Comparison of ENCODE assay signal across 9 cellular contexts in genomic region chr5:172150514-172151425, GRCh38. TPM values are rescaled to one million over a fixed set of nuclear protein-coding genes. Genes with fewer than 3 reads are reported as not detected.
DNase-seq lines count a peak whose midpoint lies in the region; ATAC-seq and TF ChIP-seq lines count a peak whose summit lies in the region.
"Had no signal": no experiment of that assay in that cellular context is flagged by ENCODE, and none has a peak within 500 bp of the region (broad histone marks: within the 10 kb centered on the region; RNA-seq: fewer than 3 reads in every experiment).

No MANE protein-coding gene starts in this region.

- H3K4me3 Mint-ChIP-seq in IgD-negative memory B cell, result peak overlapping the region; percentile 3 to 82 (median 44)

- DNase-seq in DND-41 (no peak), mucosa of descending colon (peak; percentile 37 to 80 (median 50)), A172 (ENCODE audit: low spot score) (no peak), NCI-H2029 (lab: John Stamatoyannopoulos, UW) (no peak), DMS53 (lab: John Stamatoyannopoulos, UW) (no peak)
- peak; percentile 29 for DNase-seq in activated naive CD4-positive, alpha-beta T cell treated with anti-CD3 and anti-CD28 coated beads, Interleukin-2, amount 50 U/mL, for 16 hours

- no peak for TF ChIP-seq CTCF in DND-41 (IDR thresholded peaks at IDR 0.05; ENCODE audit: borderline replicate concordance, extremely low read depth, low read length, poor library complexity, severe bottlenecking)
- TF ChIP-seq CTCF in mucosa of descending colon (IDR thresholded peaks at IDR 0.05), result no peak

- peaks cover 2% of the 10 kb centered on the region for H3K36me3 Mint-ChIP-seq in IgD-negative memory B cell

- peaks cover 38 to 50% (median 42%) of the 10 kb centered on the region in 3 donors for H3K4me1 Mint-ChIP-seq in IgD-negative memory B cell

- peaks cover 21% of the 10 kb centered on the region for H4K20me1 ChIP-seq in DND-41 (ENCODE audit: insufficient read depth, low read length)

- peak overlapping the region; percentile 85 to 94 (median 91) for H3K27ac Mint-ChIP-seq in IgD-negative memory B cell

- peaks cover 2% of the 10 kb centered on the region; the same call in 1 of the 2 replicates for H3K79me2 ChIP-seq in DND-41 (ENCODE audit: insufficient read depth, low read length)

- H3K27me3 ChIP-seq in DND-41 (ENCODE audit: insufficient read depth, low read length, poor library complexity), result no peaks in the 10 kb centered on the region

- H3K27ac ChIP-seq in DND-41 (ENCODE audit: low read length), result no peak overlapping the region

- intact Hi-C loops in mucosa of descending colon (cut with DNase I, micrococcal nuclease), result no loop called here

- H2AFZ ChIP-seq in DND-41 (ENCODE audit: low read depth, low read length), result no peak overlapping the region

- no peaks in the 10 kb centered on the region for H3K9me3 Mint-ChIP-seq in IgD-negative memory B cell

- H3K4me3 ChIP-seq in DND-41 (ENCODE audit: low read depth in 1 of 2, low read length in 2 of 2) (no peak overlapping the region), mucosa of descending colon (no peak overlapping the region)

- no peaks in the 10 kb centered on the region for H3K27me3 Mint-ChIP-seq in IgD-negative memory B cell

- H3K36me3 ChIP-seq in DND-41 (ENCODE audit: insufficient read depth, low read length), result peaks cover 61% of the 10 kb centered on the region
- no peaks in the 10 kb centered on the region for H3K36me3 ChIP-seq in mucosa of descending colon (ENCODE audit: low read depth)

- no peak overlapping the region for H3K9ac ChIP-seq in DND-41 (ENCODE audit: low read depth, low read length)

- H3K4me1 ChIP-seq in DND-41 (ENCODE audit: insufficient read depth, low read length) (peaks cover 3% of the 10 kb centered on the region; the same call in 1 of the 2 replicates), mucosa of descending colon (ENCODE audit: low read depth) (no peaks in the 10 kb centered on the region)

- no peak overlapping the region for H3K4me2 ChIP-seq in DND-41 (ENCODE audit: insufficient read depth, low read length)

- ATAC-seq in DND-41 (ENCODE audit: insufficient read depth, low read depth) (peak; percentile 44; the same call in 1 of the 3 replicates), GM21381 (IDR thresholded peaks at IDR 0.05; ENCODE audit: unreplicated experiment) (peak; percentile 68), mucosa of descending colon (peak; percentile 41)

- H3K9me3 ChIP-seq in DND-41 (ENCODE audit: insufficient read depth, low read length, severe bottlenecking) (no peaks in the 10 kb centered on the region), mucosa of descending colon (no peaks in the 10 kb centered on the region)

RNA-seq across cellular contexts. Expression of gene STK10, which starts 37.3 kb away (rescaled TPM):
- 87.9 TPM for polyA plus RNA-seq in IgD-negative memory B cell
- 10 to 100 TPM; 22.7 to 36.3 (median 29.9) TPM for total RNA-seq in mucosa of descending colon
- 13.2 and 17.9 TPM in 2 replicates for total RNA-seq in A172 (2014; rRNA removed; shearing (Covaris generic))

RNA-seq across cellular contexts. Expression of gene EFCAB9, which starts 43.2 kb away (rescaled TPM):
- not detected for polyA plus RNA-seq in IgD-negative memory B cell
- total RNA-seq in mucosa of descending colon, result not detected
- not detected in 2 replicates for total RNA-seq in A172 (2014; rRNA removed; shearing (Covaris generic))
- polyA plus RNA-seq: adipose tissue had no signal

Comparison
In these comparisons a context has a peak if more than half of its experiments do, and no peak if none do; other contexts are left out.
1. DNase-seq: peak in activated naive CD4-positive, alpha-beta T cell treated with anti-CD3 and anti-CD28 coated beads, Interleukin-2, amount 50 U/mL, for 16 hours (single experiment) and mucosa of descending colon (3 of 3); none in DND-41 (single experiment), A172 (single experiment), NCI-H2029 (single experiment) and DMS53 (single experiment).
2. Peak in every context shown above with its lines, with median percentiles within 50 percentile points of each other: ATAC-seq.